In genomic region chr1:20711285-20712209, GRCh38 we compare ENCODE assay signal across 13 cellular contexts. TPM values are rescaled to one million over a fixed set of nuclear protein-coding genes. Genes with fewer than 3 reads are reported as not detected.
DNase-seq lines count a peak whose midpoint lies in the region; FAIRE-seq and TF ChIP-seq lines count a peak whose summit lies in the region.
"Had no signal": no experiment of that assay in that cellular context is flagged by ENCODE, and none has a peak within 500 bp of the region (broad histone marks: within the 10 kb centered on the region; RNA-seq: fewer than 3 reads in every experiment).

No MANE protein-coding gene starts in this region.

- TF ChIP-seq RAD21 in SK-N-SH (IDR thresholded peaks at IDR 0.05; ENCODE audit: low read length) = no peak

- CTCF ChIA-PET in SK-N-SH (lab: Yijun Ruan, JAX) = interaction anchor here (0.7 to 1.4 kb wide), 6 partner anchors 12 to 501 kb away, joined by 3 to 4 read pairs (median 3); no protein-coding TSS in a partner anchor

- H3K4me3 ChIP-seq in BE2C (ENCODE audit: low read depth, low read length) = no peak overlapping the region
- H3K4me3 ChIP-seq in SK-N-SH (ENCODE audit: low read depth in 2 of 2, low read length in 1 of 2) = no peak overlapping the region
- no peak overlapping the region for H3K4me3 ChIP-seq in smooth muscle cell
- no peak overlapping the region for H3K4me3 ChIP-seq in osteoblast (ENCODE audit: insufficient read depth, low read length)

- no peaks in the 10 kb centered on the region for H3K4me1 ChIP-seq in BE2C
- H3K4me1 ChIP-seq in SK-N-SH (ENCODE audit: control insufficient read depth in 1 of 2, insufficient read depth in 2 of 2, low read depth in 1 of 2, low read length in 1 of 2) = peaks cover 0 to 7% of the 10 kb centered on the region in 2 experiments; a peak in 1 of 4 replicates
- no peaks in the 10 kb centered on the region for H3K4me1 ChIP-seq in smooth muscle cell (ENCODE audit: low read depth)
- no peaks in the 10 kb centered on the region for H3K4me1 ChIP-seq in osteoblast (ENCODE audit: insufficient read depth, low read length)

- intact Hi-C loops in head of caudate nucleus (cut with DNase I) = no loop called here

- POLR2A ChIA-PET in SK-N-SH (lab: Yijun Ruan, JAX) = no interaction called here

- TF ChIP-seq CTCF in BE2C (IDR thresholded peaks at IDR 0.05; ENCODE audit: low read depth, low read length) = peak; percentile 17
- no peak for TF ChIP-seq CTCF in SK-N-SH (IDR thresholded peaks at IDR 0.05)
- no peak for TF ChIP-seq CTCF in smooth muscle cell (IDR thresholded peaks at IDR 0.05; ENCODE audit: borderline replicate concordance, insufficient read depth, poor library complexity, severe bottlenecking)
- no peak for TF ChIP-seq CTCF in osteoblast (IDR thresholded peaks at IDR 0.05; ENCODE audit: extremely low read depth, low read depth, low read length)

- no peak for TF ChIP-seq EP300 in SK-N-SH (IDR thresholded peaks at IDR 0.05; ENCODE audit: borderline replicate concordance in 1 of 2, low read depth in 1 of 2, low read length in 1 of 2)

- H3K9me3 ChIP-seq in BE2C (no peaks in the 10 kb centered on the region), SK-N-SH (no peaks in the 10 kb centered on the region), smooth muscle cell (replicated peaks; ENCODE audit: low read depth) (no peaks in the 10 kb centered on the region), osteoblast (ENCODE audit: low read depth, low read length) (no peaks in the 10 kb centered on the region)

- 70% methylated on average over 20 of the region's 29 CpGs for WGBS in SK-N-SH (ENCODE audit: low lambda C conversion rate)
- 89% methylated on average over 29 of the region's 29 CpGs for WGBS in smooth muscle cell (ENCODE audit: low lambda C conversion rate)

- no peaks in the 10 kb centered on the region for H3K9me2 ChIP-seq in SK-N-SH

- FAIRE-seq in H54 (lab: Jason Lieb, UNC) = no peak

- in situ Hi-C loops in KBM-7 (cut with MboI; ENCODE audit: low pct_unique_long_range_greater_than_20kb, low sequenced_read_pairs) = loop anchor here (25.0 kb wide), 1 partner anchor 476 kb away; the partner anchor contains the start of gene EIF4G3

- H3F3A ChIP-seq in SK-N-SH (replicated peaks; ENCODE audit: insufficient read depth) (peaks cover 4% of the 10 kb centered on the region), smooth muscle cell (ENCODE audit: low read depth) (peaks cover 10% of the 10 kb centered on the region)

- H3K27me3 ChIP-seq in BE2C = no peaks in the 10 kb centered on the region
- no peaks in the 10 kb centered on the region for H3K27me3 ChIP-seq in SK-N-SH (ENCODE audit: insufficient read depth)
- no peaks in the 10 kb centered on the region for H3K27me3 ChIP-seq in smooth muscle cell (ENCODE audit: low read depth)
- H3K27me3 ChIP-seq in osteoblast (ENCODE audit: insufficient read depth, low read length) = no peaks in the 10 kb centered on the region

- H3K4me2 ChIP-seq in SK-N-SH (no peak overlapping the region), smooth muscle cell (no peak overlapping the region), osteoblast (ENCODE audit: insufficient read depth, low read length) (no peak overlapping the region)

- H3K79me2 ChIP-seq in SK-N-SH (ENCODE audit: insufficient read depth) = no peaks in the 10 kb centered on the region
- H3K79me2 ChIP-seq in smooth muscle cell (ENCODE audit: low read depth) = no peaks in the 10 kb centered on the region
- H3K79me2 ChIP-seq in osteoblast (ENCODE audit: insufficient read depth, low read length) = no peaks in the 10 kb centered on the region

- H3K36me3 ChIP-seq in BE2C = no peaks in the 10 kb centered on the region
- no peaks in the 10 kb centered on the region for H3K36me3 ChIP-seq in SK-N-SH (replicated peaks in 1 of 2; ENCODE audit: control insufficient read depth in 1 of 2, insufficient read depth in 2 of 2, low read length in 1 of 2)
- no peaks in the 10 kb centered on the region for H3K36me3 ChIP-seq in smooth muscle cell (ENCODE audit: low read depth)
- H3K36me3 ChIP-seq in osteoblast (ENCODE audit: insufficient read depth, low read length) = no peaks in the 10 kb centered on the region

- H3K9ac ChIP-seq in SK-N-SH = no peak overlapping the region
- H3K9ac ChIP-seq in smooth muscle cell (ENCODE audit: low read depth) = no peak overlapping the region

- H4K20me1 ChIP-seq in SK-N-SH (ENCODE audit: insufficient read depth) = no peaks in the 10 kb centered on the region
- H4K20me1 ChIP-seq in smooth muscle cell (ENCODE audit: low read depth) = no peaks in the 10 kb centered on the region
- H4K20me1 ChIP-seq in osteoblast (ENCODE audit: insufficient read depth, low read length) = no peaks in the 10 kb centered on the region

- H3K27ac ChIP-seq in SK-N-SH (ENCODE audit: low read depth in 2 of 2, low read length in 1 of 2) (no peak overlapping the region), smooth muscle cell (ENCODE audit: low read depth) (no peak overlapping the region), osteoblast (ENCODE audit: low read depth, low read length) (no peak overlapping the region)

- TF ChIP-seq POLR2A in H54 (IDR thresholded peaks at IDR 0.05; ENCODE audit: low read depth, low read length) = no peak

- DNase-seq in BE2C = peak; percentile 62
- DNase-seq in KBM-7 = peak; percentile 48
- peak; percentile 84 for DNase-seq in SK-N-SH
- peak; percentile 49 to 94 (median 80) for DNase-seq in head of caudate nucleus
- no peak for DNase-seq in NCI-H510A treated with DMSO at 0.1 percent for 48 hours (lab: John Stamatoyannopoulos, UW)
- DNase-seq in smooth muscle cell (lab: John Stamatoyannopoulos, UW; ENCODE audit: unreplicated experiment) = no peak
- no peak for DNase-seq in osteoblast (ENCODE audit: insufficient read length, low spot score, missing footprints)
- DNase-seq in H54 (ENCODE audit: insufficient read length, low spot score) = no peak
- DNase-seq: activated effector memory CD4-positive, alpha-beta T cell treated with Interleukin-2 at 50 U/mL for 16 hours; CD4-positive, CD25-positive, alpha-beta regulatory T cell; NCI-H2081; stimulated activated naive CD4-positive, alpha-beta T cell had no signal

- no peak overlapping the region for H2AFZ ChIP-seq in SK-N-SH (ENCODE audit: low read depth)
- H2AFZ ChIP-seq in smooth muscle cell (ENCODE audit: low read depth) = no peak overlapping the region
- no peak overlapping the region for H2AFZ ChIP-seq in osteoblast (ENCODE audit: low read length)

TF ChIP-seq in SK-N-SH, 30 proteins besides CTCF, POLR2A, EP300 and RAD21 (continues in another document):
- TF ChIP-seq, protein P1, sequence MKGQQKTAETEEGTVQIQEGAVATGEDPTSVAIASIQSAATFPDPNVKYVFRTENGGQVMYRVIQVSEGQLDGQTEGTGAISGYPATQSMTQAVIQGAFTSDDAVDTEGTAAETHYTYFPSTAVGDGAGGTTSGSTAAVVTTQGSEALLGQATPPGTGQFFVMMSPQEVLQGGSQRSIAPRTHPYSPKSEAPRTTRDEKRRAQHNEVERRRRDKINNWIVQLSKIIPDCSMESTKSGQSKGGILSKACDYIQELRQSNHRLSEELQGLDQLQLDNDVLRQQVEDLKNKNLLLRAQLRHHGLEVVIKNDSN (IDR thresholded peaks at IDR 0.05; ENCODE audit: borderline replicate concordance, low read depth) = no peak
- TF ChIP-seq, protein P2, sequence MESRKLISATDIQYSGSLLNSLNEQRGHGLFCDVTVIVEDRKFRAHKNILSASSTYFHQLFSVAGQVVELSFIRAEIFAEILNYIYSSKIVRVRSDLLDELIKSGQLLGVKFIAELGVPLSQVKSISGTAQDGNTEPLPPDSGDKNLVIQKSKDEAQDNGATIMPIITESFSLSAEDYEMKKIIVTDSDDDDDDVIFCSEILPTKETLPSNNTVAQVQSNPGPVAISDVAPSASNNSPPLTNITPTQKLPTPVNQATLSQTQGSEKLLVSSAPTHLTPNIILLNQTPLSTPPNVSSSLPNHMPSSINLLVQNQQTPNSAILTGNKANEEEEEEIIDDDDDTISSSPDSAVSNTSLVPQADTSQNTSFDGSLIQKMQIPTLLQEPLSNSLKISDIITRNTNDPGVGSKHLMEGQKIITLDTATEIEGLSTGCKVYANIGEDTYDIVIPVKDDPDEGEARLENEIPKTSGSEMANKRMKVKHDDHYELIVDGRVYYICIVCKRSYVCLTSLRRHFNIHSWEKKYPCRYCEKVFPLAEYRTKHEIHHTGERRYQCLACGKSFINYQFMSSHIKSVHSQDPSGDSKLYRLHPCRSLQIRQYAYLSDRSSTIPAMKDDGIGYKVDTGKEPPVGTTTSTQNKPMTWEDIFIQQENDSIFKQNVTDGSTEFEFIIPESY (IDR thresholded peaks at IDR 0.05; ENCODE audit: borderline replicate concordance, low read depth) = no peak
- TF ChIP-seq USF2 (IDR thresholded peaks at IDR 0.05; ENCODE audit: borderline replicate concordance, low read depth, low read length) (no peak), NRF1 (IDR thresholded peaks at IDR 0.05; ENCODE audit: low read depth, low read length) (no peak), RFX5 (IDR thresholded peaks at IDR 0.05; ENCODE audit: low read length) (no peak), EZH2phosphoT487 (IDR thresholded peaks at IDR 0.05; ENCODE audit: borderline replicate concordance, low read depth) (no peak)

RNA-seq across cellular contexts. Expression of gene KIF17, which starts 6.3 kb away (rescaled TPM):
- 0.85 TPM for polyA plus RNA-seq in BE2C (2012; ENCODE audit: insufficient read depth, insufficient read length, low read depth)
- 4.1 and 4.3 TPM in 2 replicates for polyA plus RNA-seq in SK-N-SH (2012; rRNA removed)
- polyA plus RNA-seq in SK-N-SH (2012; cell fraction: cytosol; rRNA removed) = 2.2 and 4.1 TPM in 2 replicates
- polyA plus RNA-seq in SK-N-SH (2012; cell fraction: nucleus; rRNA removed) = 7.7 and 9.5 TPM in 2 replicates
- 0.13 and 0.99 TPM in 2 replicates for total RNA-seq in smooth muscle cell
- 1.9 and 2.2 TPM in 2 replicates for polyA plus RNA-seq in smooth muscle cell
- 0.29 and 0.36 TPM in 2 replicates for total RNA-seq in osteoblast
- total RNA-seq: CD4-positive, CD25-positive, alpha-beta regulatory T cell had no signal
- polyA plus RNA-seq: CD4-positive, CD25-positive, alpha-beta regulatory T cell had no signal

RNA-seq across cellular contexts. Expression of gene SH2D5, which starts 21.0 kb away (rescaled TPM):
- polyA plus RNA-seq in BE2C (2012; ENCODE audit: insufficient read depth, insufficient read length, low read depth) = 0.54 TPM
- 6.1 and 6.5 TPM in 2 replicates for polyA plus RNA-seq in SK-N-SH (2012; rRNA removed)
- 3.2 and 4.1 TPM in 2 replicates for polyA plus RNA-seq in SK-N-SH (2012; cell fraction: cytosol; rRNA removed)
- 28.8 and 30.4 TPM in 2 replicates for polyA plus RNA-seq in SK-N-SH (2012; cell fraction: nucleus; rRNA removed)
- total RNA-seq in smooth muscle cell = 0.18 and 0.63 TPM in 2 replicates
- 0.82 TPM in 1 of 2 replicates, not detected in the other for polyA plus RNA-seq in smooth muscle cell
- 1.4 and 1.8 TPM in 2 replicates for total RNA-seq in osteoblast
- total RNA-seq: CD4-positive, CD25-positive, alpha-beta regulatory T cell; Right ventricle myocardium inferior had no signal
- polyA plus RNA-seq: CD4-positive, CD25-positive, alpha-beta regulatory T cell had no signal

RNA-seq across cellular contexts. Expression of gene DDOST, which starts 50.4 kb away (rescaled TPM):
- polyA plus RNA-seq in BE2C (2012; ENCODE audit: insufficient read depth, insufficient read length, low read depth) = 236 TPM
- polyA plus RNA-seq in SK-N-SH (2012; rRNA removed) (602 and 763 TPM in 2 replicates), smooth muscle cell (353 and 439 TPM in 2 replicates)
- 495 and 668 TPM in 2 replicates for polyA plus RNA-seq in SK-N-SH (2012; cell fraction: cytosol; rRNA removed)
- 125 and 238 TPM in 2 replicates for polyA plus RNA-seq in SK-N-SH (2012; cell fraction: nucleus; rRNA removed)
- total RNA-seq in smooth muscle cell (267 and 312 TPM in 2 replicates), osteoblast (291 and 293 TPM in 2 replicates)

Comparison
In these comparisons a context has a peak if more than half of its experiments do, and no peak if none do; other contexts are left out.
1. DNase-seq: peak in BE2C (single experiment), KBM-7 (single experiment), SK-N-SH (single experiment) and head of caudate nucleus (42 of 42); none in NCI-H510A treated with DMSO at 0.1 percent for 48 hours (single experiment), smooth muscle cell (single experiment), osteoblast (single experiment) and H54 (single experiment).